ENCODE assay signal across 8 cellular contexts in the genomic region with DNA sequence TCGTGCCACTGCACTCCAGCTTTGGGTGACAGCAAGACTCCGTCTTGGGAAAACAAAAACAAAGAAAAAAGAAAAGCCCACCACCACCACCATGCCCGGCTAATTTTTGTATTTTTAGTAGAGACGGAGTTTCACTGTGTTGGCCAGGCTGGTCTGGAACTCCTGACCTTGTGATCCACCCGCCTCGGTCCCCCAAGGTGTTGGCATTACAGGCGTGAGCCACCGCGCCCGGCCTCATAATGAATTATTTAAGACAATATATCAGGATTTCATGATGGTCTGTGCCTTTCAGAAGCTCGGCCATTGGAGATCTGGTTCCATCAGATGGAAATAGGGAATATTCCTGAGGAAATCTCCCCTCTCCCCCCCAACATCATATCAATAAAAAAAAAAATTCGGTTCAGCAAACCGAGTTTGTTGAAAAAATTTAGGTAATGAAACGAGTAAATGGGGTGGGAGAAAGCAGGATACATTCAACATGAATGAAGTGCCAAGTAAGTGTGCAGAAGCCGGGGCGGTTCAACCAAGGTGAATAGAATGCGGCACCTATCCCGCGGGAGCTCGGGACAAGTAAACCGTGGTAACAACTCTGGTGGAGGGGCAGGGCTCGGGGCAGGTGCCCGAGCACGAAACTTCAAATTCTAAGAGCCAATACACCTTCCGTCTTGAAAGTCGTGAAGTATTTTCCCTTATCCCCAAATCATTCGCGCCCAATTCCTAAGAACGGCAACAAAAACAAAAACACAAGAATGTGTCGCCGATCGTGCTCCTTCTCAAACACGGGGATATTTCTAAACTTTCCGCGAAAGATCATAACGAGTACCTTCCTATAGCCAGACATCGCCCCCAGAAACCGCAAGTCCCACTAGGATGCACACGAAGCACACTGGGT. TPM values are rescaled to one million over a fixed set of nuclear protein-coding genes. Genes with fewer than 3 reads are reported as not detected.
DNase-seq lines count a peak whose midpoint lies in the region; ATAC-seq and TF ChIP-seq lines count a peak whose summit lies in the region.

No MANE protein-coding gene starts in this region.

- H3K36me3 Mint-ChIP-seq in naive thymus-derived CD8-positive, alpha-beta T cell: peaks cover 0 to 5% (median 0%) of the 10 kb centered on the region in 3 donors

- TF ChIP-seq CTCF in dorsolateral prefrontal cortex (IDR thresholded peaks at IDR 0.05 in 54 of 56, conservative IDR thresholded peaks at IDR 0.05 in 2 of 56; ENCODE audit: low read depth in 1 of 56, partially characterized antibody in 56 of 56): peak in 1 of 56 donors; percentile 15

- peak overlapping the region in 29 of 59 donors; percentile 9 to 92 (median 54) for H3K27ac ChIP-seq in dorsolateral prefrontal cortex

- no peaks in the 10 kb centered on the region for H3K27me3 Mint-ChIP-seq in naive thymus-derived CD8-positive, alpha-beta T cell

- H3K9ac ChIP-seq in NT2/D1 (ENCODE audit: insufficient read length, low read depth): peak overlapping the region; percentile 45

- POLR2A ChIA-PET in naive thymus-derived CD8-positive, alpha-beta T cell (lab: Charles Lee): interaction anchor here (0.6 to 1.0 kb wide), 3 partner anchors 66 to 78 kb away, joined by 4 to 9 read pairs (median 4); partner anchors contain the start of gene SYAP1

- no peaks in the 10 kb centered on the region for H3K9me3 Mint-ChIP-seq in naive thymus-derived CD8-positive, alpha-beta T cell

- H3K4me3 ChIP-seq in NT2/D1 (ENCODE audit: insufficient read length, low read depth) (peak overlapping the region; percentile 53), dorsolateral prefrontal cortex (peak overlapping the region; percentile 40 to 92 (median 77))

- peak; percentile 14 for DNase-seq in ELR (ENCODE audit: low read depth)
- DNase-seq in NT2/D1 (ENCODE audit: low read depth, low spot score): no peak
- peak in 7 of 10 donors; percentile 23 to 52 (median 32) for DNase-seq in dorsolateral prefrontal cortex
- DNase-seq in naive thymus-derived CD8-positive, alpha-beta T cell: no peak
- no peak for DNase-seq in UCSD-AML1 (lab: John Stamatoyannopoulos, UW; ENCODE audit: unreplicated experiment)
- no peak for DNase-seq in erythroblast (lab: John Stamatoyannopoulos, UW)

- peaks cover 10% of the 10 kb centered on the region for H3K36me3 ChIP-seq in NT2/D1 (ENCODE audit: insufficient read depth, insufficient read length, low read length)

- no peaks in the 10 kb centered on the region for H3K9me3 ChIP-seq in NT2/D1 (ENCODE audit: insufficient read depth, low read length)

- TF ChIP-seq POLR2A in erythroblast (IDR thresholded peaks at IDR 0.05; ENCODE audit: low read length): no peak

- no peaks in the 10 kb centered on the region for H3K4me1 ChIP-seq in NT2/D1 (ENCODE audit: insufficient read depth, insufficient read length)

- no peak for ATAC-seq in naive thymus-derived CD8-positive, alpha-beta T cell
- ATAC-seq in GM19463 (IDR thresholded peaks at IDR 0.05; ENCODE audit: unreplicated experiment) (no peak), GM18519 (IDR thresholded peaks at IDR 0.05; ENCODE audit: low FRiP score, unreplicated experiment) (no peak)

- peak overlapping the region; percentile 93 to 100 (median 98) for H3K4me3 Mint-ChIP-seq in naive thymus-derived CD8-positive, alpha-beta T cell

- peak overlapping the region; percentile 90 to 97 (median 94) for H3K27ac Mint-ChIP-seq in naive thymus-derived CD8-positive, alpha-beta T cell

- intact Hi-C loops in dorsolateral prefrontal cortex (cut with DNase I): loop anchor here (2.0 to 10.0 kb wide), 2 partner anchors 67 to 931 kb away; partner anchors contain the start of genes AP1S2 (in 1 of the 2) and SYAP1 (in 1 of the 2)

- H3K27me3 ChIP-seq in NT2/D1 (ENCODE audit: insufficient read depth, insufficient read length) (no peaks in the 10 kb centered on the region), dorsolateral prefrontal cortex (peaks cover 0 to 14% (median 0%) of the 10 kb centered on the region in 45 donors)

- peaks cover 6 to 17% (median 14%) of the 10 kb centered on the region in 4 donors for H3K4me1 Mint-ChIP-seq in naive thymus-derived CD8-positive, alpha-beta T cell

RNA-seq across cellular contexts. Expression of gene TXLNG, which starts 0.8 kb away (rescaled TPM):
- 10 to 100 TPM; 10.9 to 20.8 (median 16.2) TPM for total RNA-seq in dorsolateral prefrontal cortex
- 10 to 100 TPM; 26.0 to 26.5 TPM for total RNA-seq in naive thymus-derived CD8-positive, alpha-beta T cell
- polyA plus RNA-seq in naive thymus-derived CD8-positive, alpha-beta T cell: 10 to 100 TPM; 15.7 to 28.4 (median 18.4) TPM

Comparison
In these comparisons a context has a peak if more than half of its experiments do, and no peak if none do; other contexts are left out.
1. DNase-seq: peak in ELR (single experiment) and dorsolateral prefrontal cortex (7 of 10); none in NT2/D1 (single experiment), naive thymus-derived CD8-positive, alpha-beta T cell (0 of 10), UCSD-AML1 (single experiment) and erythroblast (0 of 2).